ENCODE assay signal across 40 cellular contexts in the genomic region with DNA sequence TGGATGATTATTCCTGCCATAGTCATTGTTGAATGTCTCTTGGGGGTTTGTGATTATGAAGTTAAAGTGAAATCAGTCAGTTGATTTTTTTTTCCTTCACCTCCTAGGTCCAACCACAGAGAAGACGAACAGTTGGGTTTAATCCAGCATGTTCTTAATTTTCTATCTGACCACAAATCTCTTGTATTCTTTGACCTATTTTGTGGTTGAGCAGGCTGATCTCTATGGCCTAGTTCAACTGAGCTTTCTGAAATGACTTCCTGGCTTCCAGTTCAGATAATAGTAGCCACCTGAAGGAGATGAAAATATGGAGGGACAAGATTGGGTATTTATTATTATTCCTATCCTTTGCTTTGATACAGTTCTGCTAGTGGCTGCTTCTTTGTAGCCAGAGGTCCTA. TPM values are rescaled to one million over a fixed set of nuclear protein-coding genes. Genes with fewer than 3 reads are reported as not detected.
"Had no signal": no experiment of that assay in that cellular context is flagged by ENCODE, and none has a peak within 500 bp of the region (broad histone marks: within the 10 kb centered on the region; RNA-seq: fewer than 3 reads in every experiment).

No MANE protein-coding gene starts in this region.

- H3K27ac ChIP-seq: brain microvascular endothelial cell, coronary artery, dorsolateral prefrontal cortex, epithelial cell of prostate, esophagus squamous epithelium, gastroesophageal sphincter, heart right ventricle, hepatocyte had no signal

- H3K9me3 ChIP-seq: esophagus squamous epithelium, gastroesophageal sphincter had no signal

- H3K27me3 ChIP-seq: brain microvascular endothelial cell, esophagus squamous epithelium had no signal

- H3K27ac Mint-ChIP-seq: activated CD4-positive, alpha-beta memory T cell treated with anti-CD3 and anti-CD28 coated beads, Interleukin-2, amount 10 ng/mL, durations not matched to agents 7 days and 5 days; activated CD4-positive, alpha-beta T cell treated with anti-CD3 and anti-CD28 coated beads for 36 hours; activated CD4-positive, alpha-beta T cell treated with anti-CD3 and anti-CD28 coated beads, Interleukin-2, amount 10 ng/mL, durations not matched to agents 24 days and 14 days; activated naive CD8-positive, alpha-beta T cell; activated T-cell treated with anti-CD3 and anti-CD28 coated beads, Interleukin-2, amount 50 U/mL, for 24 hours; activated T-cell treated with anti-CD3 and anti-CD28 coated beads, Interleukin-2, amount 50 U/mL, for 72 hours; dendritic cell treated with granulocyte-macrophage colony-stimulating factor and Interleukin-4, amounts not matched to agents 40 ng/mL and 50 ng/mL, for 4 days had no signal

- H3K27me3 Mint-ChIP-seq: activated CD4-positive, alpha-beta memory T cell treated with anti-CD3 and anti-CD28 coated beads, Interleukin-2, amount 10 ng/mL, durations not matched to agents 7 days and 5 days had no signal

- H3K4me3 Mint-ChIP-seq: activated CD4-positive, alpha-beta memory T cell treated with anti-CD3 and anti-CD28 coated beads, Interleukin-2, amount 10 ng/mL, durations not matched to agents 7 days and 5 days; activated CD4-positive, alpha-beta T cell treated with anti-CD3 and anti-CD28 coated beads for 36 hours; activated CD4-positive, alpha-beta T cell treated with anti-CD3 and anti-CD28 coated beads, Interleukin-2, amount 10 ng/mL, durations not matched to agents 24 days and 14 days; activated naive CD8-positive, alpha-beta T cell; activated T-cell treated with anti-CD3 and anti-CD28 coated beads, Interleukin-2, amount 50 U/mL, for 24 hours; activated T-cell treated with anti-CD3 and anti-CD28 coated beads, Interleukin-2, amount 50 U/mL, for 72 hours; central memory CD8-positive, alpha-beta T cell; dendritic cell treated with granulocyte-macrophage colony-stimulating factor and Interleukin-4, amounts not matched to agents 40 ng/mL and 50 ng/mL, for 4 days had no signal

- H3K4me3 ChIP-seq: coronary artery, dorsolateral prefrontal cortex, esophagus squamous epithelium, gastroesophageal sphincter, heart right ventricle, hepatocyte had no signal

- H3K36me3 ChIP-seq: brain microvascular endothelial cell, esophagus squamous epithelium, gastroesophageal sphincter, heart right ventricle had no signal

- H3K4me2 ChIP-seq: hepatocyte had no signal

- ATAC-seq: activated CD4-positive, alpha-beta T cell treated with anti-CD3 and anti-CD28 coated beads for 36 hours; activated T-cell treated with anti-CD3 and anti-CD28 coated beads, Interleukin-2, amount 50 U/mL, for 72 hours; gastroesophageal sphincter; heart right ventricle had no signal

- H3K4me1 Mint-ChIP-seq: activated CD4-positive, alpha-beta memory T cell treated with anti-CD3 and anti-CD28 coated beads, Interleukin-2, amount 10 ng/mL, durations not matched to agents 7 days and 5 days; activated CD4-positive, alpha-beta T cell treated with anti-CD3 and anti-CD28 coated beads for 36 hours; activated CD4-positive, alpha-beta T cell treated with anti-CD3 and anti-CD28 coated beads, Interleukin-2, amount 10 ng/mL, durations not matched to agents 24 days and 14 days; central memory CD8-positive, alpha-beta T cell had no signal

- DNase-seq: activated CD4-positive, alpha-beta memory T cell treated with anti-CD3 and anti-CD28 coated beads, Interleukin-2, amount 10 ng/mL, durations not matched to agents 7 days and 5 days; activated CD4-positive, alpha-beta T cell treated with anti-CD3 and anti-CD28 coated beads for 36 hours; activated CD4-positive, alpha-beta T cell treated with anti-CD3 and anti-CD28 coated beads, Interleukin-2, amount 10 ng/mL, durations not matched to agents 24 days and 14 days; activated CD4-positive, alpha-beta T cell treated with anti-CD3 and anti-CD28 coated beads, Interleukin-2, amount 50 U/mL, for 4 hours; activated CD4-positive, CD25-positive, alpha-beta regulatory T cell; activated CD4-positive, CD25-positive, alpha-beta regulatory T cell treated with anti-CD3 and anti-CD28 coated beads, Interleukin-2, amount 50 U/mL, for 72 hours; activated CD8-positive, alpha-beta memory T cell treated with anti-CD3 and anti-CD28 coated beads, Interleukin-2, amount 50 U/mL, for 48 hours; activated effector memory CD4-positive, alpha-beta T cell treated with Interleukin-2 at 50 U/mL for 16 hours; activated gamma-delta T cell treated with Interleukin-2 at 50 U/mL for 16 hours; activated naive CD4-positive, alpha-beta T cell treated with anti-CD3 and anti-CD28 coated beads, Interleukin-2, amount 50 U/mL, for 16 hours; activated naive CD4-positive, alpha-beta T cell treated with Interleukin-2 at 50 U/mL for 16 hours; activated T-cell treated with anti-CD3 and anti-CD28 coated beads for 4 hours; activated T-cell treated with anti-CD3 and anti-CD28 coated beads, Interleukin-2, amount 50 U/mL, for 24 hours; activated T-cell treated with anti-CD3 and anti-CD28 coated beads, Interleukin-2, amount 50 U/mL, for 72 hours; amniotic stem cell; anterior cingulate cortex; brain microvascular endothelial cell; dorsolateral prefrontal cortex; effector memory CD4-positive, alpha-beta T cell; esophagus squamous epithelium; foreskin melanocyte; heart right ventricle; T-helper 2 cell had no signal

- H3K4me1 ChIP-seq: esophagus squamous epithelium, gastroesophageal sphincter, heart right ventricle had no signal

- H3K9me3 Mint-ChIP-seq: activated CD4-positive, alpha-beta memory T cell treated with anti-CD3 and anti-CD28 coated beads, Interleukin-2, amount 10 ng/mL, durations not matched to agents 7 days and 5 days; activated CD4-positive, alpha-beta T cell treated with anti-CD3 and anti-CD28 coated beads, Interleukin-2, amount 10 ng/mL, durations not matched to agents 24 days and 14 days; central memory CD8-positive, alpha-beta T cell had no signal

- H3K36me3 Mint-ChIP-seq: activated naive CD8-positive, alpha-beta T cell had no signal

RNA-seq across cellular contexts. Expression of a gene that starts 5.2 kb away (rescaled TPM):
- total RNA-seq: activated CD4-positive, alpha-beta memory T cell treated with anti-CD3 and anti-CD28 coated beads, Interleukin-2, amount 10 ng/mL, durations not matched to agents 7 days and 5 days; activated CD4-positive, alpha-beta T cell treated with anti-CD3 and anti-CD28 coated beads for 36 hours; activated CD4-positive, alpha-beta T cell treated with anti-CD3 and anti-CD28 coated beads, Interleukin-2, amount 10 ng/mL, durations not matched to agents 24 days and 14 days; activated T-cell treated with anti-CD3 and anti-CD28 coated beads, Interleukin-2, amount 50 U/mL, for 72 hours; astrocyte; bronchial epithelial cell; cardiac septum; cerebellum; endothelial cell of umbilical vein; esophagus squamous epithelium; fibroblast of lung; fibroblast of villous mesenchyme; gastroesophageal sphincter; glomerular endothelial cell; heart right ventricle; hepatocyte had no signal
- polyA plus RNA-seq: adipose tissue, endothelial cell of umbilical vein, esophagus, fibroblast of lung, heart right ventricle, hepatocyte had no signal

RNA-seq across cellular contexts. Expression of a gene that starts 13.3 kb away (rescaled TPM):
- total RNA-seq: activated CD4-positive, alpha-beta memory T cell treated with anti-CD3 and anti-CD28 coated beads, Interleukin-2, amount 10 ng/mL, durations not matched to agents 7 days and 5 days; activated CD4-positive, alpha-beta T cell treated with anti-CD3 and anti-CD28 coated beads for 36 hours; activated CD4-positive, alpha-beta T cell treated with anti-CD3 and anti-CD28 coated beads, Interleukin-2, amount 10 ng/mL, durations not matched to agents 24 days and 14 days; activated T-cell treated with anti-CD3 and anti-CD28 coated beads, Interleukin-2, amount 50 U/mL, for 72 hours; astrocyte; bronchial epithelial cell; cardiac septum; cerebellum; endothelial cell of umbilical vein; esophagus squamous epithelium; fibroblast of lung; fibroblast of villous mesenchyme; gastroesophageal sphincter; glomerular endothelial cell; heart right ventricle; hepatocyte had no signal
- polyA plus RNA-seq: adipose tissue, esophagus, fibroblast of lung, heart right ventricle, hepatocyte had no signal

RNA-seq across cellular contexts. Expression of a gene that starts 31.5 kb away (rescaled TPM):
- total RNA-seq: activated CD4-positive, alpha-beta memory T cell treated with anti-CD3 and anti-CD28 coated beads, Interleukin-2, amount 10 ng/mL, durations not matched to agents 7 days and 5 days; activated CD4-positive, alpha-beta T cell treated with anti-CD3 and anti-CD28 coated beads for 36 hours; activated CD4-positive, alpha-beta T cell treated with anti-CD3 and anti-CD28 coated beads, Interleukin-2, amount 10 ng/mL, durations not matched to agents 24 days and 14 days; activated T-cell treated with anti-CD3 and anti-CD28 coated beads, Interleukin-2, amount 50 U/mL, for 72 hours; astrocyte; bronchial epithelial cell; cardiac septum; cerebellum; endothelial cell of umbilical vein; esophagus squamous epithelium; fibroblast of lung; fibroblast of villous mesenchyme; gastroesophageal sphincter; glomerular endothelial cell; heart right ventricle; hepatocyte had no signal
- polyA plus RNA-seq: adipose tissue, endothelial cell of umbilical vein, esophagus, fibroblast of lung, heart right ventricle, hepatocyte had no signal

RNA-seq across cellular contexts. Expression of a gene that starts 33.2 kb away (rescaled TPM):
- total RNA-seq: activated CD4-positive, alpha-beta T cell treated with anti-CD3 and anti-CD28 coated beads for 36 hours; activated T-cell treated with anti-CD3 and anti-CD28 coated beads, Interleukin-2, amount 50 U/mL, for 72 hours; astrocyte; bronchial epithelial cell; cardiac septum; cerebellum; endothelial cell of umbilical vein; esophagus squamous epithelium; fibroblast of lung; fibroblast of villous mesenchyme; gastroesophageal sphincter; glomerular endothelial cell; hepatocyte had no signal
- polyA plus RNA-seq: adipose tissue, endothelial cell of umbilical vein, esophagus, fibroblast of lung, heart right ventricle, hepatocyte had no signal

RNA-seq across cellular contexts. Expression of a gene that starts 57.0 kb away (rescaled TPM):
- total RNA-seq: activated CD4-positive, alpha-beta memory T cell treated with anti-CD3 and anti-CD28 coated beads, Interleukin-2, amount 10 ng/mL, durations not matched to agents 7 days and 5 days; activated CD4-positive, alpha-beta T cell treated with anti-CD3 and anti-CD28 coated beads for 36 hours; activated CD4-positive, alpha-beta T cell treated with anti-CD3 and anti-CD28 coated beads, Interleukin-2, amount 10 ng/mL, durations not matched to agents 24 days and 14 days; activated T-cell treated with anti-CD3 and anti-CD28 coated beads, Interleukin-2, amount 50 U/mL, for 72 hours; astrocyte; bronchial epithelial cell; cardiac septum; endothelial cell of umbilical vein; esophagus squamous epithelium; fibroblast of lung; glomerular endothelial cell; heart right ventricle had no signal
- polyA plus RNA-seq: adipose tissue, endothelial cell of umbilical vein, esophagus, fibroblast of lung, heart right ventricle, hepatocyte had no signal
